1 cellular context compared by ENCODE assay signal in genomic region chr4:1305261-1305711, GRCh38.
TF ChIP-seq lines count a peak whose summit lies in the region.

No MANE protein-coding gene starts in this region.

TF ChIP-seq in HepG2, 621 proteins besides CTCF, POLR2A, EP300 and RAD21 (continued from another document):
- TF ChIP-seq ZBTB38 (CRISPR knock-in tag; IDR thresholded peaks at IDR 0.05) (peak; percentile 99), SNAPC2 (CRISPR knock-in tag; IDR thresholded peaks at IDR 0.05) (no peak), FOXP1 (IDR thresholded peaks at IDR 0.05) (peak; percentile 33; the same call in 1 of the 2 replicates), FOXP1 (CRISPR knock-in tag; IDR thresholded peaks at IDR 0.05) (peak; percentile 57), YEATS2 (CRISPR knock-in tag; IDR thresholded peaks at IDR 0.05; ENCODE audit: borderline replicate concordance) (0 out of 2 replicates have a peak, but pooled peaks have one; percentile 40), MLLT10 (CRISPR knock-in tag; IDR thresholded peaks at IDR 0.05) (no peak), ZNF644 (CRISPR knock-in tag; IDR thresholded peaks at IDR 0.05; ENCODE audit: low read depth) (peak; percentile 59; the same call in 1 of the 2 replicates), ZBTB34 (CRISPR knock-in tag; IDR thresholded peaks at IDR 0.05) (0 out of 2 replicates have a peak, but pooled peaks have one; percentile 42), RARA (CRISPR knock-in tag; IDR thresholded peaks at IDR 0.05) (0 out of 2 replicates have a peak, but pooled peaks have one; percentile 15), TBX3 (IDR thresholded peaks at IDR 0.05; ENCODE audit: borderline replicate concordance) (no peak), NFE2L2 (IDR thresholded peaks at IDR 0.05; ENCODE audit: low read length) (peak; percentile 60; the same call in 1 of the 2 replicates), PLRG1 (conservative IDR thresholded peaks at IDR 0.05) (no peak), LCORL (IDR thresholded peaks at IDR 0.05) (no peak), LCORL (CRISPR knock-in tag; IDR thresholded peaks at IDR 0.05) (0 out of 2 replicates have a peak, but pooled peaks have one; percentile 29), FOXA1 (IDR thresholded peaks at IDR 0.05) (no peak), FOXA1 (CRISPR knock-in tag; IDR thresholded peaks at IDR 0.05) (peak; percentile 71), MED1 (CRISPR knock-in tag; IDR thresholded peaks at IDR 0.05) (0 out of 2 replicates have a peak, but pooled peaks have one; percentile 26), SOX6 (IDR thresholded peaks at IDR 0.05) (no peak), SOX6 (CRISPR knock-in tag; IDR thresholded peaks at IDR 0.05) (peak; percentile 80), SOX5 (CRISPR knock-in tag; IDR thresholded peaks at IDR 0.05; ENCODE audit: borderline replicate concordance) (peak; percentile 80; the same call in 1 of the 2 replicates), CEBPG (CRISPR knock-in tag; IDR thresholded peaks at IDR 0.05) (no peak), ARID5B (CRISPR knock-in tag; IDR thresholded peaks at IDR 0.05) (peak; percentile 35), DPF2 (CRISPR knock-in tag; IDR thresholded peaks at IDR 0.05; ENCODE audit: borderline replicate concordance, low read depth) (peak; percentile 33; the same call in 1 of the 2 replicates)
- TF ChIP-seq, protein P1, sequence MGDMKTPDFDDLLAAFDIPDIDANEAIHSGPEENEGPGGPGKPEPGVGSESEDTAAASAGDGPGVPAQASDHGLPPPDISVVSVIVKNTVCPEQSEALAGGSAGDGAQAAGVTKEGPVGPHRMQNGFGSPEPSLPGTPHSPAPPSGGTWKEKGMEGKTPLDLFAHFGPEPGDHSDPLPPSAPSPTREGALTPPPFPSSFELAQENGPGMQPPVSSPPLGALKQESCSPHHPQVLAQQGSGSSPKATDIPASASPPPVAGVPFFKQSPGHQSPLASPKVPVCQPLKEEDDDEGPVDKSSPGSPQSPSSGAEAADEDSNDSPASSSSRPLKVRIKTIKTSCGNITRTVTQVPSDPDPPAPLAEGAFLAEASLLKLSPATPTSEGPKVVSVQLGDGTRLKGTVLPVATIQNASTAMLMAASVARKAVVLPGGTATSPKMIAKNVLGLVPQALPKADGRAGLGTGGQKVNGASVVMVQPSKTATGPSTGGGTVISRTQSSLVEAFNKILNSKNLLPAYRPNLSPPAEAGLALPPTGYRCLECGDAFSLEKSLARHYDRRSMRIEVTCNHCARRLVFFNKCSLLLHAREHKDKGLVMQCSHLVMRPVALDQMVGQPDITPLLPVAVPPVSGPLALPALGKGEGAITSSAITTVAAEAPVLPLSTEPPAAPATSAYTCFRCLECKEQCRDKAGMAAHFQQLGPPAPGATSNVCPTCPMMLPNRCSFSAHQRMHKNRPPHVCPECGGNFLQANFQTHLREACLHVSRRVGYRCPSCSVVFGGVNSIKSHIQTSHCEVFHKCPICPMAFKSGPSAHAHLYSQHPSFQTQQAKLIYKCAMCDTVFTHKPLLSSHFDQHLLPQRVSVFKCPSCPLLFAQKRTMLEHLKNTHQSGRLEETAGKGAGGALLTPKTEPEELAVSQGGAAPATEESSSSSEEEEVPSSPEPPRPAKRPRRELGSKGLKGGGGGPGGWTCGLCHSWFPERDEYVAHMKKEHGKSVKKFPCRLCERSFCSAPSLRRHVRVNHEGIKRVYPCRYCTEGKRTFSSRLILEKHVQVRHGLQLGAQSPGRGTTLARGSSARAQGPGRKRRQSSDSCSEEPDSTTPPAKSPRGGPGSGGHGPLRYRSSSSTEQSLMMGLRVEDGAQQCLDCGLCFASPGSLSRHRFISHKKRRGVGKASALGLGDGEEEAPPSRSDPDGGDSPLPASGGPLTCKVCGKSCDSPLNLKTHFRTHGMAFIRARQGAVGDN (CRISPR knock-in tag; IDR thresholded peaks at IDR 0.05) = peak; percentile 64
- TF ChIP-seq, protein P2, sequence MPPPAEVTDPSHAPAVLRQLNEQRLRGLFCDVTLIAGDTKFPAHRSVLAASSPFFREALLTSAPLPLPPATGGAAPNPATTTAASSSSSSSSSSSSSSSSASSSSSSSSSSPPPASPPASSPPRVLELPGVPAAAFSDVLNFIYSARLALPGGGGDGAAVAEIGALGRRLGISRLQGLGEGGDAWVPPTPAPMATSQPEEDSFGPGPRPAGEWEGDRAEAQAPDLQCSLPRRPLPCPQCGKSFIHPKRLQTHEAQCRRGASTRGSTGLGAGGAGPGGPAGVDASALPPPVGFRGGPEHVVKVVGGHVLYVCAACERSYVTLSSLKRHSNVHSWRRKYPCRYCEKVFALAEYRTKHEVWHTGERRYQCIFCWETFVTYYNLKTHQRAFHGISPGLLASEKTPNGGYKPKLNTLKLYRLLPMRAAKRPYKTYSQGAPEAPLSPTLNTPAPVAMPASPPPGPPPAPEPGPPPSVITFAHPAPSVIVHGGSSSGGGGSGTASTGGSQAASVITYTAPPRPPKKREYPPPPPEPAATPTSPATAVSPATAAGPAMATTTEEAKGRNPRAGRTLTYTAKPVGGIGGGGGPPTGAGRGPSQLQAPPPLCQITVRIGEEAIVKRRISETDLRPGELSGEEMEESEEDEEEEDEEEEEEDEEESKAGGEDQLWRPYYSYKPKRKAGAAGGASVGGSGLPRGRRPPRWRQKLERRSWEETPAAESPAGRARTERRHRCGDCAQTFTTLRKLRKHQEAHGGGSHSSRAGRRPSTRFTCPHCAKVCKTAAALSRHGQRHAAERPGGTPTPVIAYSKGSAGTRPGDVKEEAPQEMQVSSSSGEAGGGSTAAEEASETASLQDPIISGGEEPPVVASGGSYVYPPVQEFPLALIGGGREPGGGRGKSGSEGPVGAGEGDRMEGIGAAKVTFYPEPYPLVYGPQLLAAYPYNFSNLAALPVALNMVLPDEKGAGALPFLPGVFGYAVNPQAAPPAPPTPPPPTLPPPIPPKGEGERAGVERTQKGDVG (CRISPR knock-in tag; IDR thresholded peaks at IDR 0.05; ENCODE audit: borderline replicate concordance) = peak; percentile 75; the same call in 1 of the 2 replicates
- TF ChIP-seq, protein P3, sequence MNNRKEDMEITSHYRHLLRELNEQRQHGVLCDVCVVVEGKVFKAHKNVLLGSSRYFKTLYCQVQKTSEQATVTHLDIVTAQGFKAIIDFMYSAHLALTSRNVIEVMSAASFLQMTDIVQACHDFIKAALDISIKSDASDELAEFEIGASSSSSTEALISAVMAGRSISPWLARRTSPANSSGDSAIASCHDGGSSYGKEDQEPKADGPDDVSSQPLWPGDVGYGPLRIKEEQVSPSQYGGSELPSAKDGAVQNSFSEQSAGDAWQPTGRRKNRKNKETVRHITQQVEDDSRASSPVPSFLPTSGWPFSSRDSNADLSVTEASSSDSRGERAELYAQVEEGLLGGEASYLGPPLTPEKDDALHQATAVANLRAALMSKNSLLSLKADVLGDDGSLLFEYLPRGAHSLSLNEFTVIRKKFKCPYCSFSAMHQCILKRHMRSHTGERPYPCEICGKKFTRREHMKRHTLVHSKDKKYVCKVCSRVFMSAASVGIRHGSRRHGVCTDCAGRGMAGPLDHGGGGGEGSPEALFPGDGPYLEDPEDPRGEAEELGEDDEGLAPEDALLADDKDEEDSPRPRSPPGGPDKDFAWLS (CRISPR knock-in tag; IDR thresholded peaks at IDR 0.05; ENCODE audit: borderline replicate concordance) = no peak
